17 cellular contexts compared by ENCODE assay signal in genomic region chr14:100543471-100544455, GRCh38. TPM values are rescaled to one million over a fixed set of nuclear protein-coding genes. Genes with fewer than 3 reads are reported as not detected.
DNase-seq lines count a peak whose midpoint lies in the region; ATAC-seq, FAIRE-seq and TF ChIP-seq lines count a peak whose summit lies in the region.
"Had no signal": no experiment of that assay in that cellular context is flagged by ENCODE, and none has a peak within 500 bp of the region (broad histone marks: within the 10 kb centered on the region; RNA-seq: fewer than 3 reads in every experiment).

No MANE protein-coding gene starts in this region.

- no peak overlapping the region for H3K4me3 Mint-ChIP-seq in activated CD8-positive, alpha-beta T cell treated with anti-CD3 and anti-CD28 coated beads, Interleukin-2, amount 10 ng/mL, durations not matched to agents 7 days and 5 days
- H3K4me3 Mint-ChIP-seq: CD8-positive, alpha-beta T cell; H9 had no signal

- no peak for TF ChIP-seq RAD21 in H1 (IDR thresholded peaks at IDR 0.05 in 1 of 2, conservative IDR thresholded peaks at IDR 0.05 in 1 of 2; ENCODE audit: low read depth in 2 of 2, low read length in 2 of 2)

- H3K9ac ChIP-seq in BLaER1 = no peak overlapping the region
- H3K9ac ChIP-seq in H1 (replicated peaks in 1 of 4; ENCODE audit: extremely low read depth in 1 of 4, low read depth in 3 of 4, low read length in 3 of 4) = no peak overlapping the region

- peak overlapping the region; percentile 32; the same call in 1 of the 2 replicates for H3K18ac ChIP-seq in H1 (ENCODE audit: extremely low read depth, low read length)

- H2BK12ac ChIP-seq in H1 (ENCODE audit: low read depth, low read length) = no peak overlapping the region; the same call in 1 of the 2 replicates

- POLR2A ChIA-PET in H1 (lab: Charles Lee; ENCODE audit: partially characterized antibody) = no interaction called here
- POLR2A ChIA-PET in activated CD8-positive, alpha-beta T cell treated with anti-CD3 and anti-CD28 coated beads, Interleukin-2, amount 10 ng/mL, durations not matched to agents 7 days and 5 days (lab: Charles Lee) = no interaction called here

- no peaks in the 10 kb centered on the region for H3K79me1 ChIP-seq in H1 (ENCODE audit: low read depth, low read length)

- no peak overlapping the region for H4K8ac ChIP-seq in H1 (ENCODE audit: extremely low read depth, insufficient read depth, low read length)

- H3K14ac ChIP-seq in H1 (ENCODE audit: insufficient read length) = no peak overlapping the region

- no peak for FAIRE-seq in H1 (lab: Jason Lieb, UNC)
- FAIRE-seq: A549, GM12878, HepG2 had no signal

- H3K4me3 ChIP-seq in BLaER1 = no peak overlapping the region
- no peak overlapping the region for H3K4me3 ChIP-seq in H1 (ENCODE audit: extremely low read depth in 1 of 4, insufficient read depth in 2 of 4, low read depth in 3 of 4, low read length in 4 of 4)
- H3K4me3 ChIP-seq in osteoblast (ENCODE audit: insufficient read depth, low read length) = no peak overlapping the region
- H3K4me3 ChIP-seq: A549, GM12878 had no signal

- no peak for ATAC-seq in activated CD8-positive, alpha-beta T cell treated with anti-CD3 and anti-CD28 coated beads, Interleukin-2, amount 10 ng/mL, durations not matched to agents 7 days and 5 days
- ATAC-seq: A549; CD8-positive, alpha-beta T cell; GM12878; HepG2 had no signal

- H2AFZ ChIP-seq in H1 (ENCODE audit: low read length) = no peak overlapping the region
- H2AFZ ChIP-seq in osteoblast (ENCODE audit: low read length) = no peak overlapping the region

- no peak overlapping the region for H2AK5ac ChIP-seq in H1 (ENCODE audit: low read depth, low read length)

- no peak overlapping the region for H2BK20ac ChIP-seq in H1 (ENCODE audit: low read length)

- H2BK5ac ChIP-seq in H1 (ENCODE audit: low read depth, low read length) = no peak overlapping the region

- peak overlapping the region; percentile 47 for H4K91ac ChIP-seq in H1 (replicated peaks; ENCODE audit: insufficient read length, low read length)

- DNase-seq in 8988T (peak; percentile 37), H1 (ENCODE audit: low read depth in 1 of 2, low spot score in 2 of 2) (no peak), osteoblast (ENCODE audit: insufficient read length, low spot score, missing footprints) (peak; percentile 94), NOMO-1 treated with dmso at 0.1 percent for 144 hours (lab: John Stamatoyannopoulos, UW; ENCODE audit: unreplicated experiment) (no peak)
- no peak for DNase-seq in activated CD8-positive, alpha-beta T cell treated with anti-CD3 and anti-CD28 coated beads, Interleukin-2, amount 10 ng/mL, durations not matched to agents 7 days and 5 days
- DNase-seq: AML-193; Calu3; CD8-positive, alpha-beta T cell; DMS53; DND-41; EL; GOT3; H9 had no signal

- TF ChIP-seq EP300 in H1 (IDR thresholded peaks at IDR 0.05; ENCODE audit: borderline replicate concordance in 1 of 2, low read depth in 2 of 2, low read length in 2 of 2) = no peak

- no peaks in the 10 kb centered on the region for H3K36me3 Mint-ChIP-seq in activated CD8-positive, alpha-beta T cell treated with anti-CD3 and anti-CD28 coated beads, Interleukin-2, amount 10 ng/mL, durations not matched to agents 7 days and 5 days (ENCODE audit: low read depth)
- H3K36me3 Mint-ChIP-seq: CD8-positive, alpha-beta T cell had no signal

- H4K5ac ChIP-seq in H1 (ENCODE audit: insufficient read length, low read depth, low read length) = no peak overlapping the region

- H3K23me2 ChIP-seq in H1 (ENCODE audit: low read depth, low read length) = peaks cover 5% of the 10 kb centered on the region; the same call in 1 of the 2 replicates

- no peak overlapping the region for H3K4ac ChIP-seq in H1 (replicated peaks; ENCODE audit: insufficient read length, low read depth, low read length)

- no peaks in the 10 kb centered on the region for H3K9me3 ChIP-seq in BLaER1
- no peaks in the 10 kb centered on the region for H3K9me3 ChIP-seq in H1 (ENCODE audit: insufficient read depth in 2 of 2, low read depth in 1 of 2, low read length in 1 of 2)
- H3K9me3 ChIP-seq in osteoblast (ENCODE audit: low read depth, low read length) = no peaks in the 10 kb centered on the region
- H3K9me3 ChIP-seq: A549 had no signal

- H4K20me1 ChIP-seq in BLaER1 = no peaks in the 10 kb centered on the region
- H4K20me1 ChIP-seq in H1 (replicated peaks in 1 of 2; ENCODE audit: control insufficient read depth in 1 of 2, insufficient read depth in 2 of 2, low read length in 2 of 2) = no peaks in the 10 kb centered on the region
- H4K20me1 ChIP-seq in osteoblast (ENCODE audit: insufficient read depth, low read length) = no peaks in the 10 kb centered on the region

- H3K79me2 ChIP-seq in H1 (ENCODE audit: control insufficient read depth in 1 of 2, insufficient read depth in 2 of 2, low read length in 2 of 2) = no peaks in the 10 kb centered on the region
- H3K79me2 ChIP-seq in osteoblast (ENCODE audit: insufficient read depth, low read length) = no peaks in the 10 kb centered on the region

- no peak overlapping the region for H3K27ac Mint-ChIP-seq in activated CD8-positive, alpha-beta T cell treated with anti-CD3 and anti-CD28 coated beads, Interleukin-2, amount 10 ng/mL, durations not matched to agents 7 days and 5 days
- H3K27ac Mint-ChIP-seq: CD8-positive, alpha-beta T cell; H9 had no signal

- TF ChIP-seq CTCF in H1 (IDR thresholded peaks at IDR 0.05; ENCODE audit: control extremely low read depth in 1 of 3, insufficient read depth in 1 of 3, low read depth in 1 of 3, low read length in 3 of 3) = no peak
- TF ChIP-seq CTCF in osteoblast (IDR thresholded peaks at IDR 0.05; ENCODE audit: extremely low read depth, low read depth, low read length) = no peak

- H3K36me3 ChIP-seq in BLaER1 (no peaks in the 10 kb centered on the region), H1 (ENCODE audit: control insufficient read depth in 2 of 4, insufficient read depth in 4 of 4, low read length in 3 of 4) (no peaks in the 10 kb centered on the region), osteoblast (ENCODE audit: insufficient read depth, low read length) (no peaks in the 10 kb centered on the region)

- no peaks in the 10 kb centered on the region for H3K9me3 Mint-ChIP-seq in activated CD8-positive, alpha-beta T cell treated with anti-CD3 and anti-CD28 coated beads, Interleukin-2, amount 10 ng/mL, durations not matched to agents 7 days and 5 days (ENCODE audit: insufficient read depth)
- H3K9me3 Mint-ChIP-seq: CD8-positive, alpha-beta T cell; H9 had no signal

- H3K56ac ChIP-seq in H1 (replicated peaks; ENCODE audit: insufficient read length, low read depth, low read length) = no peak overlapping the region

- peak overlapping the region; percentile 16 for H3K27ac ChIP-seq in BLaER1
- H3K27ac ChIP-seq in H1 (ENCODE audit: low read depth, low read length) = no peak overlapping the region
- no peak overlapping the region for H3K27ac ChIP-seq in osteoblast (ENCODE audit: low read depth, low read length)
- H3K27ac ChIP-seq: A549 had no signal

- H3K4me1 Mint-ChIP-seq in activated CD8-positive, alpha-beta T cell treated with anti-CD3 and anti-CD28 coated beads, Interleukin-2, amount 10 ng/mL, durations not matched to agents 7 days and 5 days (ENCODE audit: low read depth) = peaks cover 31% of the 10 kb centered on the region

- H3K4me2 ChIP-seq in BLaER1 (peak overlapping the region; percentile 61), H1 (ENCODE audit: insufficient read depth in 1 of 2, low read depth in 2 of 2, low read length in 2 of 2) (no peak overlapping the region), osteoblast (ENCODE audit: insufficient read depth, low read length) (no peak overlapping the region)
- H3K4me2 ChIP-seq: A549 had no signal

- no peak for TF ChIP-seq POLR2A in H1 (IDR thresholded peaks at IDR 0.05; ENCODE audit: control extremely low read depth in 1 of 2, low read depth in 2 of 2, low read length in 2 of 2)

- H3K27me3 ChIP-seq in BLaER1 (no peaks in the 10 kb centered on the region), H1 (replicated peaks in 1 of 4; ENCODE audit: control insufficient read depth in 3 of 4, extremely low read depth in 1 of 4, insufficient read depth in 3 of 4, low read length in 3 of 4) (peaks cover 0 to 17% (median 8%) of the 10 kb centered on the region in 4 experiments; a peak in 5 of 7 replicates), osteoblast (ENCODE audit: insufficient read depth, low read length) (no peaks in the 10 kb centered on the region)

- peaks cover 4% of the 10 kb centered on the region for H3K27me3 Mint-ChIP-seq in activated CD8-positive, alpha-beta T cell treated with anti-CD3 and anti-CD28 coated beads, Interleukin-2, amount 10 ng/mL, durations not matched to agents 7 days and 5 days (ENCODE audit: low read depth)

- no peak overlapping the region for H3K23ac ChIP-seq in H1 (ENCODE audit: insufficient read length)

- H3K4me1 ChIP-seq in BLaER1 (peaks cover 81% of the 10 kb centered on the region), H1 (replicated peaks in 1 of 4; ENCODE audit: control insufficient read depth in 3 of 4, insufficient read depth in 4 of 4, low read length in 3 of 4) (peaks cover 6 to 13% (median 11%) of the 10 kb centered on the region in 4 experiments), osteoblast (ENCODE audit: insufficient read depth, low read length) (peaks cover 3% of the 10 kb centered on the region)

- no peak overlapping the region for H2BK120ac ChIP-seq in H1 (replicated peaks; ENCODE audit: low read depth, low read length)

- CTCF ChIA-PET in H1 (lab: Charles Lee; ENCODE audit: partially characterized antibody) = interaction anchor here (0.9 to 7.8 kb wide), 9 partner anchors 13 to 161 kb away, joined by 3 to 50 read pairs (median 6); no protein-coding TSS in a partner anchor
- CTCF ChIA-PET in activated CD8-positive, alpha-beta T cell treated with anti-CD3 and anti-CD28 coated beads, Interleukin-2, amount 10 ng/mL, durations not matched to agents 7 days and 5 days (lab: Charles Lee) = interaction anchor here (2.3 to 5.5 kb wide), 2 partner anchors 102 to 159 kb away, joined by 8 to 34 read pairs; no protein-coding TSS in a partner anchor

- 88% methylated on average over 13 of the region's 19 CpGs; no CpG with 5 or more reads in 1 of the 2 experiments for WGBS in H1 (ENCODE audit: extremely low coverage in 1 of 2, insufficient coverage in 1 of 2, insufficient read length in 1 of 2, insufficient replicate concordance in 2 of 2, low coverage in 1 of 2, low lambda C conversion rate in 2 of 2, missing lambda C conversion rate in 1 of 2), 2 experiments

- no peak overlapping the region for H2BK15ac ChIP-seq in H1 (ENCODE audit: low read length)

RNA-seq across cellular contexts. Expression of gene BEGAIN, which starts 43.5 kb away (rescaled TPM):
- 2.1 and 3.0 TPM in 2 replicates for total RNA-seq in H1 (2021; fragmentation: NEBNext Ultra II Directional; extraction: Animal tissue kit (Norgen Biotek cat#: 25700))
- 2.9 and 3.7 TPM in 2 replicates for polyA plus RNA-seq in H1 (2011; rRNA removed)
- polyA plus RNA-seq in H1 (2011; cell fraction: cytosol; rRNA removed) = 2.7 TPM
- 5.0 TPM for polyA plus RNA-seq in H1 (2011; cell fraction: nucleus; rRNA removed)
- polyA plus RNA-seq in H1 (2012, experiment 1 of 2) = 2.0 to 3.5 TPM (median 2.7 TPM) in 4 replicates
- polyA plus RNA-seq in H1 (2012, experiment 2 of 2) = 1.5 TPM
- 1.6 TPM for polyA plus RNA-seq in H1 (2013, experiment 1 of 2)
- 1.8 TPM for polyA plus RNA-seq in H1 (2013, experiment 2 of 2)
- polyA minus RNA-seq in H1 (2011; rRNA and poly(A)+ RNA removed) = 1.0 and 1.7 TPM in 2 replicates
- polyA minus RNA-seq in H1 (2011; cell fraction: cytosol; rRNA and poly(A)+ RNA removed) = 1.4 TPM
- 1.9 TPM for polyA minus RNA-seq in H1 (2011; cell fraction: nucleus; rRNA and poly(A)+ RNA removed)
- total RNA-seq in osteoblast = 1.1 TPM in 1 of 2 replicates, not detected in the other
- total RNA-seq in activated CD8-positive, alpha-beta T cell treated with anti-CD3 and anti-CD28 coated beads, Interleukin-2, amount 10 ng/mL, durations not matched to agents 7 days and 5 days = 1 to 10 TPM in 1 of 2 experiments, under 1 TPM in 1; 0.70 to 1.2 TPM
- total RNA-seq: HepG2 had no signal
- polyA plus RNA-seq: HepG2 had no signal

Comparison
In these comparisons a context has a peak if more than half of its experiments do, and no peak if none do; other contexts are left out.
1. DNase-seq: peak in 8988T (single experiment) and osteoblast (single experiment); none in H1 (0 of 2), activated CD8-positive, alpha-beta T cell treated with anti-CD3 and anti-CD28 coated beads, Interleukin-2, amount 10 ng/mL, durations not matched to agents 7 days and 5 days (single experiment) and NOMO-1 treated with dmso at 0.1 percent for 144 hours (single experiment).